Comparison of ENCODE assay signal across 1 cellular context in genomic region chr9:98255064-98255577, GRCh38.
A peak's percentile ranks its signal among the peaks of the same experiment; 100 is the strongest.
TF ChIP-seq lines count a peak whose summit lies in the region.

No MANE protein-coding gene starts in this region.

TF ChIP-seq in HepG2, 621 proteins besides CTCF, POLR2A, EP300 and RAD21 (continued from another document):
- 0 out of 2 replicates have a peak, but pooled peaks have one; percentile 17 for TF ChIP-seq ZNF607 (CRISPR knock-in tag; IDR thresholded peaks at IDR 0.05; ENCODE audit: borderline replicate concordance)
- no peak for TF ChIP-seq ZNF660 (CRISPR knock-in tag; IDR thresholded peaks at IDR 0.05; ENCODE audit: borderline replicate concordance, low read depth)
- TF ChIP-seq TEAD3 (CRISPR knock-in tag; optimal IDR thresholded peaks at IDR 0.05; ENCODE audit: borderline replicate concordance): peak; percentile 15
- TF ChIP-seq ZNF276 (CRISPR knock-in tag; IDR thresholded peaks at IDR 0.05; ENCODE audit: low read depth): 0 out of 2 replicates have a peak, but pooled peaks have one; percentile 19
- TF ChIP-seq ZNF431 (CRISPR knock-in tag; IDR thresholded peaks at IDR 0.05; ENCODE audit: borderline replicate concordance, low read depth): no peak
- TF ChIP-seq SETDB1 (CRISPR knock-in tag; IDR thresholded peaks at IDR 0.05; ENCODE audit: borderline replicate concordance): 0 out of 2 replicates have a peak, but pooled peaks have one; percentile 22
- no peak for TF ChIP-seq GMEB2 (CRISPR knock-in tag; IDR thresholded peaks at IDR 0.05; ENCODE audit: low read depth)
